Comparison of ENCODE assay signal across 6 cellular contexts in genomic region chr17:28404812-28405570, GRCh38.
DNase-seq lines count a peak whose midpoint lies in the region; ATAC-seq lines count a peak whose summit lies in the region.

No MANE protein-coding gene starts in this region.

- H3K9me3 Mint-ChIP-seq in effector memory CD8-positive, alpha-beta T cell: no peaks in the 10 kb centered on the region

- H3K36me3 Mint-ChIP-seq in effector memory CD8-positive, alpha-beta T cell (ENCODE audit: insufficient read depth): peaks cover 3% of the 10 kb centered on the region

- peak overlapping the region; percentile 73 to 74 for H3K4me3 Mint-ChIP-seq in effector memory CD8-positive, alpha-beta T cell

- peak overlapping the region in 1 of 2 donors; percentile 72 for H3K27ac Mint-ChIP-seq in effector memory CD8-positive, alpha-beta T cell

- peak overlapping the region; percentile 62 for H3K4me3 ChIP-seq in skeletal muscle cell (ENCODE audit: low read depth, low read length)

- peak; percentile 67 for DNase-seq in NCI-H69 (lab: John Stamatoyannopoulos, UW)
- no peak for DNase-seq in effector memory CD8-positive, alpha-beta T cell
- no peak for DNase-seq in skeletal muscle cell (ENCODE audit: low read depth)
- DNase-seq in NOMO-1 treated with DMSO at 0.1 percent for 48 hours (lab: John Stamatoyannopoulos, UW; ENCODE audit: unreplicated experiment): no peak

- peaks cover 0 to 9% of the 10 kb centered on the region in 2 donors for H3K4me1 Mint-ChIP-seq in effector memory CD8-positive, alpha-beta T cell (ENCODE audit: low read depth in 2 of 2)

- H3K27me3 Mint-ChIP-seq in effector memory CD8-positive, alpha-beta T cell: peaks cover 17 to 20% of the 10 kb centered on the region in 2 donors

- no peak for ATAC-seq in effector memory CD8-positive, alpha-beta T cell (replicated peaks)
- ATAC-seq in GM21447 (IDR thresholded peaks at IDR 0.05; ENCODE audit: unreplicated experiment) (no peak), HG03039 (IDR thresholded peaks at IDR 0.05; ENCODE audit: unreplicated experiment) (no peak)
